Comparison of ENCODE assay signal across 8 cellular contexts in genomic region chr19:1650627-1651009, GRCh38. TPM values are rescaled to one million over a fixed set of nuclear protein-coding genes. Genes with fewer than 3 reads are reported as not detected.
A peak's percentile ranks its signal among the peaks of the same experiment; 100 is the strongest.
DNase-seq lines count a peak whose midpoint lies in the region; ATAC-seq, FAIRE-seq and TF ChIP-seq lines count a peak whose summit lies in the region.

No MANE protein-coding gene starts in this region.

- H3K79me2 ChIP-seq in OCI-LY1 (ENCODE audit: insufficient read depth, low read length) (peaks cover 48% of the 10 kb centered on the region), osteoblast (ENCODE audit: insufficient read depth, low read length) (peaks cover 40% of the 10 kb centered on the region)

- H3K27ac ChIP-seq in OCI-LY1 (ENCODE audit: low read depth, low read length, poor library complexity, severe bottlenecking) (peak overlapping the region; percentile 98), osteoblast (ENCODE audit: low read depth, low read length) (peak overlapping the region; percentile 28)
- peak overlapping the region; percentile 62 for H3K27ac ChIP-seq in effector memory CD4-positive, alpha-beta T cell (ENCODE audit: insufficient read depth, low read length, poor library complexity, severe bottlenecking)

- H3K4me3 ChIP-seq in GM08714 (ENCODE audit: low read length) = peak overlapping the region; percentile 75
- H3K4me3 ChIP-seq in OCI-LY1 (ENCODE audit: low read depth, low read length, poor library complexity, severe bottlenecking) = peak overlapping the region; percentile 85
- peak overlapping the region; percentile 62 for H3K4me3 ChIP-seq in effector memory CD4-positive, alpha-beta T cell (ENCODE audit: insufficient read depth, low read depth, low read length, poor library complexity, severe bottlenecking)
- H3K4me3 ChIP-seq in osteoblast (ENCODE audit: insufficient read depth, low read length) = peak overlapping the region; percentile 79

- no peaks in the 10 kb centered on the region for H3F3A ChIP-seq in OCI-LY1 (ENCODE audit: insufficient read depth, low read length)

- H2AFZ ChIP-seq in OCI-LY1 (ENCODE audit: low read length) (no peak overlapping the region), osteoblast (ENCODE audit: low read length) (peak overlapping the region; percentile 41)

- ATAC-seq in HG02798 (IDR thresholded peaks at IDR 0.05; ENCODE audit: poor library complexity, unreplicated experiment) (no peak), left lobe of liver (no peak)

- no peaks in the 10 kb centered on the region for H3K9me2 ChIP-seq in OCI-LY1 (ENCODE audit: low read depth, low read length)

- H4K20me1 ChIP-seq in OCI-LY1 (ENCODE audit: insufficient read depth, low read length) (no peaks in the 10 kb centered on the region), osteoblast (ENCODE audit: insufficient read depth, low read length) (peaks cover 39% of the 10 kb centered on the region)

- DNase-seq in effector memory CD4-positive, alpha-beta T cell = no peak
- peak; percentile 97 for DNase-seq in osteoblast (ENCODE audit: insufficient read length, low spot score, missing footprints)
- no peak for DNase-seq in LoVo (ENCODE audit: low spot score)
- no peak for DNase-seq in urothelium cell line (ENCODE audit: low spot score)
- no peak for DNase-seq in left lobe of liver (ENCODE audit: low spot score)

- peak overlapping the region; percentile 98 for H3K9ac ChIP-seq in OCI-LY1 (ENCODE audit: low read length)

- TF ChIP-seq CTCF in OCI-LY1 (IDR thresholded peaks at IDR 0.05; ENCODE audit: low read length) = 0 out of 2 replicates have a peak, but pooled peaks have one; percentile 5
- TF ChIP-seq CTCF in osteoblast (IDR thresholded peaks at IDR 0.05; ENCODE audit: extremely low read depth, low read depth, low read length) = no peak

- peaks cover 52% of the 10 kb centered on the region for H3K36me3 ChIP-seq in OCI-LY1 (ENCODE audit: insufficient read depth, low read length)
- peaks cover 17% of the 10 kb centered on the region for H3K36me3 ChIP-seq in effector memory CD4-positive, alpha-beta T cell (ENCODE audit: control insufficient read depth, insufficient read depth, low read length)
- peaks cover 17% of the 10 kb centered on the region for H3K36me3 ChIP-seq in osteoblast (ENCODE audit: insufficient read depth, low read length)

- no peaks in the 10 kb centered on the region for H3K27me3 ChIP-seq in OCI-LY1 (ENCODE audit: insufficient read depth, low read length)
- no peaks in the 10 kb centered on the region for H3K27me3 ChIP-seq in effector memory CD4-positive, alpha-beta T cell (replicated peaks; ENCODE audit: control insufficient read depth, insufficient read depth, low read length, poor library complexity, severe bottlenecking)
- H3K27me3 ChIP-seq in osteoblast (ENCODE audit: insufficient read depth, low read length) = no peaks in the 10 kb centered on the region

- H3K9me3 ChIP-seq in OCI-LY1 (ENCODE audit: low read length) = no peaks in the 10 kb centered on the region
- no peaks in the 10 kb centered on the region for H3K9me3 ChIP-seq in effector memory CD4-positive, alpha-beta T cell (ENCODE audit: control insufficient read depth, low read length)
- no peaks in the 10 kb centered on the region for H3K9me3 ChIP-seq in osteoblast (ENCODE audit: low read depth, low read length)

- no peak for FAIRE-seq in urothelium cell line (lab: Jason Lieb, UNC)

- peak overlapping the region; percentile 77 for H3K4me2 ChIP-seq in OCI-LY1 (ENCODE audit: low read length)
- H3K4me2 ChIP-seq in osteoblast (ENCODE audit: insufficient read depth, low read length) = peak overlapping the region; percentile 91

- H3K4me1 ChIP-seq in OCI-LY1 (ENCODE audit: insufficient read depth, low read length, severe bottlenecking) = peaks cover 49% of the 10 kb centered on the region
- peaks cover 15% of the 10 kb centered on the region for H3K4me1 ChIP-seq in effector memory CD4-positive, alpha-beta T cell (ENCODE audit: control insufficient read depth, insufficient read depth, low read length, poor library complexity, severe bottlenecking)
- H3K4me1 ChIP-seq in osteoblast (ENCODE audit: insufficient read depth, low read length) = peaks cover 15% of the 10 kb centered on the region

RNA-seq across cellular contexts. Expression of gene TCF3, which starts 1.8 kb away (rescaled TPM):
- 46.6 and 55.0 TPM in 2 replicates for total RNA-seq in osteoblast
- 14.2 TPM for total RNA-seq in left lobe of liver

RNA-seq across cellular contexts. Expression of gene UQCR11, which starts 45.4 kb away (rescaled TPM):
- total RNA-seq in osteoblast = 37.4 and 39.4 TPM in 2 replicates
- 220 TPM for total RNA-seq in left lobe of liver

RNA-seq across cellular contexts. Expression of gene MBD3, which starts 58.0 kb away (rescaled TPM):
- 76.9 and 78.5 TPM in 2 replicates for total RNA-seq in osteoblast
- 40.3 TPM for total RNA-seq in left lobe of liver

Comparison
In these comparisons a context has a peak if more than half of its experiments do, and no peak if none do; other contexts are left out.
1. H3K27ac ChIP-seq: peak in every context shown above with its lines; median percentile 98 in OCI-LY1; 62 in effector memory CD4-positive, alpha-beta T cell; 28 in osteoblast.